9 cellular contexts compared by ENCODE assay signal in genomic region chr19:11154683-11155047, GRCh38. TPM values are rescaled to one million over a fixed set of nuclear protein-coding genes. Genes with fewer than 3 reads are reported as not detected.
DNase-seq lines count a peak whose midpoint lies in the region; ATAC-seq lines count a peak whose summit lies in the region.
"Had no signal": no experiment of that assay in that cellular context is flagged by ENCODE, and none has a peak within 500 bp of the region (broad histone marks: within the 10 kb centered on the region; RNA-seq: fewer than 3 reads in every experiment).

No MANE protein-coding gene starts in this region.

- H4K8ac ChIP-seq in mesendoderm (ENCODE audit: low read depth, low read length): no peak overlapping the region

- peak overlapping the region in 9 of 11 experiments; percentile 71 to 91 (median 89); a peak in 16 of 22 replicates for H3K27ac ChIP-seq in BLaER1 treated with 17β-estradiol and CSF1 and Interleukin-3, amounts not matched to agents 10 nM and 100 nM
- H3K27ac ChIP-seq in HUES64 (ENCODE audit: low read depth, low read length): no peak overlapping the region
- no peak overlapping the region for H3K27ac ChIP-seq in mesendoderm (ENCODE audit: low read depth, low read length)

- H3K56ac ChIP-seq in mesendoderm (ENCODE audit: low read length): peak overlapping the region; percentile 52

- H4K5ac ChIP-seq in mesendoderm (ENCODE audit: low read length): no peak overlapping the region

- peaks cover 11% of the 10 kb centered on the region for H3K36me3 Mint-ChIP-seq in activated naive CD8-positive, alpha-beta T cell treated with anti-CD3 and anti-CD28 coated beads, Interleukin-2, amount 50 U/mL, for 24 hours (ENCODE audit: low read depth)

- H2BK15ac ChIP-seq in mesendoderm (replicated peaks; ENCODE audit: low read depth): no peak overlapping the region

- no peaks in the 10 kb centered on the region for H3K9me3 Mint-ChIP-seq in activated naive CD8-positive, alpha-beta T cell treated with anti-CD3 and anti-CD28 coated beads, Interleukin-2, amount 50 U/mL, for 24 hours

- H3K23ac ChIP-seq in mesendoderm (ENCODE audit: low read length): no peak overlapping the region

- WGBS in HUES64: 57% methylated on average over 6 of the region's 6 CpGs
- WGBS in mesendoderm (ENCODE audit: extremely low coverage, insufficient coverage, low lambda C conversion rate): no CpG with 5 or more reads among the region's 6 CpGs

- H3K79me1 ChIP-seq in mesendoderm (ENCODE audit: low read length): peaks cover 15% of the 10 kb centered on the region

- peak overlapping the region; percentile 82 to 97 (median 93) for H3K4me2 ChIP-seq in BLaER1 treated with 17β-estradiol and CSF1 and Interleukin-3, amounts not matched to agents 10 nM and 100 nM
- peak overlapping the region; percentile 91 for H3K4me2 ChIP-seq in mesendoderm (ENCODE audit: low read length)

- H3K79me2 ChIP-seq in mesendoderm (ENCODE audit: control insufficient read depth, insufficient read depth, low read length): peaks cover 19% of the 10 kb centered on the region

- H3K4me1 Mint-ChIP-seq in activated naive CD8-positive, alpha-beta T cell treated with anti-CD3 and anti-CD28 coated beads, Interleukin-2, amount 50 U/mL, for 24 hours: peaks cover 16% of the 10 kb centered on the region

- no peaks in the 10 kb centered on the region for H3K27me3 ChIP-seq in BLaER1 treated with 17β-estradiol and CSF1 and Interleukin-3, amounts not matched to agents 10 nM and 100 nM
- H3K27me3 ChIP-seq in HUES64 (ENCODE audit: insufficient read depth, low read length) (no peaks in the 10 kb centered on the region), mesendoderm (ENCODE audit: insufficient read depth, low read length, poor library complexity) (no peaks in the 10 kb centered on the region)

- no peak overlapping the region for H3K18ac ChIP-seq in mesendoderm (ENCODE audit: low read length)

- H3K27ac Mint-ChIP-seq in activated naive CD8-positive, alpha-beta T cell treated with anti-CD3 and anti-CD28 coated beads, Interleukin-2, amount 50 U/mL, for 24 hours: peak overlapping the region; percentile 29

- no peak overlapping the region for H2BK5ac ChIP-seq in mesendoderm (ENCODE audit: low read length)

- H3K4ac ChIP-seq in mesendoderm (ENCODE audit: low read depth, low read length): no peak overlapping the region

- no peaks in the 10 kb centered on the region for H3K27me3 Mint-ChIP-seq in activated naive CD8-positive, alpha-beta T cell treated with anti-CD3 and anti-CD28 coated beads, Interleukin-2, amount 50 U/mL, for 24 hours

- H3K4me3 Mint-ChIP-seq in activated naive CD8-positive, alpha-beta T cell treated with anti-CD3 and anti-CD28 coated beads, Interleukin-2, amount 50 U/mL, for 24 hours: peak overlapping the region; percentile 84

- DNase-seq in activated naive CD8-positive, alpha-beta T cell treated with anti-CD3 and anti-CD28 coated beads, Interleukin-2, amount 50 U/mL, for 24 hours: no peak
- DNase-seq in mesendoderm: no peak
- no peak for DNase-seq in stimulated activated CD4-positive, alpha-beta T cell treated with anti-CD3 and anti-CD28 coated beads, Interleukin-2, amount 100 ng/mL, for 24 hours
- DNase-seq: MV-4-11 had no signal

- peak overlapping the region; percentile 75 to 99 (median 84); a peak in 19 of 20 replicates for H3K4me3 ChIP-seq in BLaER1 treated with 17β-estradiol and CSF1 and Interleukin-3, amounts not matched to agents 10 nM and 100 nM
- H3K4me3 ChIP-seq in HUES64 (ENCODE audit: low read length) (peak overlapping the region; percentile 86), mesendoderm (ENCODE audit: low read length) (no peak overlapping the region)

- H3K4me1 ChIP-seq in BLaER1 treated with 17β-estradiol and CSF1 and Interleukin-3, amounts not matched to agents 10 nM and 100 nM: peaks cover 21 to 65% (median 43%) of the 10 kb centered on the region in 10 experiments
- H3K4me1 ChIP-seq in HUES64 (ENCODE audit: insufficient read depth, low read length) (no peaks in the 10 kb centered on the region), mesendoderm (ENCODE audit: control insufficient read depth, low read depth, low read length) (peaks cover 2% of the 10 kb centered on the region)

- peaks cover 0 to 39% (median 22%) of the 10 kb centered on the region in 11 experiments; a peak in 16 of 22 replicates for H3K36me3 ChIP-seq in BLaER1 treated with 17β-estradiol and CSF1 and Interleukin-3, amounts not matched to agents 10 nM and 100 nM
- H3K36me3 ChIP-seq in HUES64 (ENCODE audit: insufficient read depth, low read length) (peaks cover 13% of the 10 kb centered on the region; the same call in 1 of the 2 replicates), mesendoderm (ENCODE audit: control insufficient read depth, insufficient read depth, low read length) (no peaks in the 10 kb centered on the region)

- no peaks in the 10 kb centered on the region for H3K9me3 ChIP-seq in BLaER1 treated with 17β-estradiol and CSF1 and Interleukin-3, amounts not matched to agents 10 nM and 100 nM (replicated peaks in 1 of 11)
- H3K9me3 ChIP-seq in HUES64 (ENCODE audit: insufficient read depth, low read depth, low read length): no peaks in the 10 kb centered on the region

- H4K20me1 ChIP-seq in BLaER1 treated with 17β-estradiol and CSF1 and Interleukin-3, amounts not matched to agents 10 nM and 100 nM: peaks cover 0 to 12% (median 0%) of the 10 kb centered on the region in 11 experiments; a peak in 5 of 22 replicates

- H3K9ac ChIP-seq in BLaER1 treated with 17β-estradiol and CSF1 and Interleukin-3, amounts not matched to agents 10 nM and 100 nM: peak overlapping the region; percentile 67 to 92 (median 89); a peak in 21 of 22 replicates
- H3K9ac ChIP-seq in HUES64 (ENCODE audit: low read depth, low read length): peak overlapping the region; percentile 85; the same call in 1 of the 2 replicates
- peak overlapping the region; percentile 99 for H3K9ac ChIP-seq in mesendoderm (ENCODE audit: low read length)

- H2AK5ac ChIP-seq in mesendoderm (ENCODE audit: low read length): no peak overlapping the region

- H2BK120ac ChIP-seq in mesendoderm (ENCODE audit: low read depth, low read length): no peak overlapping the region

- no peak for ATAC-seq in activated naive CD8-positive, alpha-beta T cell treated with anti-CD3 and anti-CD28 coated beads, Interleukin-2, amount 50 U/mL, for 24 hours
- ATAC-seq in GM18868 (IDR thresholded peaks at IDR 0.05; ENCODE audit: unreplicated experiment) (no peak), HG03139 (IDR thresholded peaks at IDR 0.05; ENCODE audit: unreplicated experiment) (no peak), HG02678 (IDR thresholded peaks at IDR 0.05; ENCODE audit: unreplicated experiment) (no peak)

RNA-seq across cellular contexts. Expression of gene SPC24, which starts 0.9 kb away (rescaled TPM):
- 22.6 TPM for polyA plus RNA-seq in HUES64 (2013, experiment 1 of 2)
- polyA plus RNA-seq in HUES64 (2013, experiment 2 of 2): 23.5 TPM
- 14.8 TPM for polyA plus RNA-seq in mesendoderm (2013, experiment 1 of 2)
- 14.2 TPM for polyA plus RNA-seq in mesendoderm (2013, experiment 2 of 2)

RNA-seq across cellular contexts. Expression of gene KANK2, which starts 42.7 kb away (rescaled TPM):
- polyA plus RNA-seq in HUES64 (2013, experiment 1 of 2): 34.1 TPM
- 32.4 TPM for polyA plus RNA-seq in HUES64 (2013, experiment 2 of 2)
- polyA plus RNA-seq in mesendoderm (2013, experiment 1 of 2): 35.4 TPM
- 33.2 TPM for polyA plus RNA-seq in mesendoderm (2013, experiment 2 of 2)

Comparison
In these comparisons a context has a peak if more than half of its experiments do, and no peak if none do; other contexts are left out.
1. H3K27ac ChIP-seq: peak in BLaER1 treated with 17β-estradiol and CSF1 and Interleukin-3, amounts not matched to agents 10 nM and 100 nM (9 of 11); none in HUES64 (single experiment) and mesendoderm (single experiment).
2. Peak in every context shown above with its lines, with median percentiles within 50 percentile points of each other: H3K9ac ChIP-seq.